1 cellular context compared by ENCODE assay signal in the genomic region with DNA sequence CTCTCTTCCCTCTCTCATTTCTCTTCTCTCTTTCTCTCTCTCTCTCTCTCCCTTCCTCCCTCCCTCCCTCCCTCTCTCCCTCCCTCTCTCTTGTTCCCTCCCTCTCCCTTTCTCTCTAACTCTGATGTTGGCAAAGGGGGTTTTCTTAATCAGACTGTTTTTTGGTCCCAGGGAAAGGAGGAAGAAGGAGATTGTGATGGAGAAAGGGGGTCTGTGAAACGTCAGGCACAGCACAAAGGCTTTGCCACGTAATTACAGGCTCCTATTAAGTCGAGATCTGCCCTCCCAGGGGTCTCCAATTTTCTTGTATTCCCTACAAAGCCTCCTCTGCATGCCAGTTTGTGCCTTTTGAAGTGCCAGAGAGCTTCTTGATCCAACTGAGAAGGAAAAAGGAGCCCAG.
TF ChIP-seq lines count a peak whose summit lies in the region.

No MANE protein-coding gene starts in this region.

TF ChIP-seq in H1, 55 proteins besides CTCF, POLR2A, EP300 and RAD21:
- TF ChIP-seq EGR1 (IDR thresholded peaks at IDR 0.05; ENCODE audit: borderline replicate concordance, low read depth, low read length) = peak; percentile 23; the same call in 1 of the 2 replicates
- no peak for TF ChIP-seq JUND (IDR thresholded peaks at IDR 0.05; ENCODE audit: low read length)
- TF ChIP-seq, protein P1, sequence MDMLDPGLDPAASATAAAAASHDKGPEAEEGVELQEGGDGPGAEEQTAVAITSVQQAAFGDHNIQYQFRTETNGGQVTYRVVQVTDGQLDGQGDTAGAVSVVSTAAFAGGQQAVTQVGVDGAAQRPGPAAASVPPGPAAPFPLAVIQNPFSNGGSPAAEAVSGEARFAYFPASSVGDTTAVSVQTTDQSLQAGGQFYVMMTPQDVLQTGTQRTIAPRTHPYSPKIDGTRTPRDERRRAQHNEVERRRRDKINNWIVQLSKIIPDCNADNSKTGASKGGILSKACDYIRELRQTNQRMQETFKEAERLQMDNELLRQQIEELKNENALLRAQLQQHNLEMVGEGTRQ (IDR thresholded peaks at IDR 0.05; ENCODE audit: low read length) = no peak
- TF ChIP-seq TEAD4 (IDR thresholded peaks at IDR 0.05; ENCODE audit: low read depth, low read length) = no peak
- TF ChIP-seq NRF1 (IDR thresholded peaks at IDR 0.05; ENCODE audit: low read depth, low read length) = no peak
- no peak for TF ChIP-seq GABPA (IDR thresholded peaks at IDR 0.05; ENCODE audit: borderline replicate concordance, insufficient read depth, low read length)
- TF ChIP-seq POU5F1 (IDR thresholded peaks at IDR 0.05; ENCODE audit: low read depth, low read length) = no peak
- TF ChIP-seq TAF1 (IDR thresholded peaks at IDR 0.05; ENCODE audit: low read depth, low read length) = no peak
- no peak for TF ChIP-seq SAP30 (IDR thresholded peaks at IDR 0.05; ENCODE audit: insufficient read depth, insufficient replicate concordance, low read length)
- TF ChIP-seq CHD1 (IDR thresholded peaks at IDR 0.05; ENCODE audit: low read depth, low read length) = no peak
- TF ChIP-seq TCF12 (IDR thresholded peaks at IDR 0.05; ENCODE audit: low read depth, low read length) = 0 out of 2 replicates have a peak, but pooled peaks have one; percentile 6
- no peak for TF ChIP-seq YY1 (IDR thresholded peaks at IDR 0.05; ENCODE audit: low read depth, low read length)
